In the genomic region with DNA sequence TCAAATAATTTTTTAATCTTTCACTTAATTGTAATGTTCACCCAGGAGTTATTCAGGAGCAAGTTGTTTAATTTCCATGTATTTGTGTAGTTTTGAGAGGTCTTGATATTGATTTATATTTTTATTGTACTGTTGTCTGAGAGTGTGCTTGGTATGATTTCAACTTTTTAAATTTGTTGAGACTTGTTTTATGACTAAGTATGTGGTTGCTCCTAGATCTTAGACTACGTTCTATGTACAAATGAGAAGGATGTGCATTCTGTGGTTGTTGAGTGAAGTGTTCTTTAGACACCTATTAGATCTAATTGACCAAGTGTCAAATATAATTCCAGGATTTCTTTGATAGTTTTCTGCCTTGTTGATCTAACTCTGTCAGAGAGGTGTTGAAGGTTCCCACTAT, we compare ENCODE assay signal across 10 cellular contexts.
"Had no signal": no experiment of that assay in that cellular context is flagged by ENCODE, and none has a peak within 500 bp of the region (broad histone marks: within the 10 kb centered on the region; RNA-seq: fewer than 3 reads in every experiment).

No MANE protein-coding gene starts in this region.

- FAIRE-seq: HTR-8/SVneo, K562 had no signal

- H3K4me3 Mint-ChIP-seq: HFFc6 had no signal

- H3K36me3 ChIP-seq: HAP-1 had no signal

- DNase-seq: GM23248, GOT3, H7, HFFc6, IMR-90 had no signal

- ATAC-seq: HCT116, K562 had no signal

- H3K4me3 ChIP-seq: GM23248, HAP-1, K562 had no signal

- H3K27ac Mint-ChIP-seq: HFFc6 had no signal

- H3K4me1 ChIP-seq: HAP-1 had no signal

- H3K27ac ChIP-seq: GM23248, HL-60 had no signal

- H3K9me3 ChIP-seq: HAP-1 had no signal
